In genomic region chr10:86857097-86857825, GRCh38 we compare ENCODE assay signal across 1 cellular context.
TF ChIP-seq lines count a peak whose summit lies in the region.

No MANE protein-coding gene starts in this region.

TF ChIP-seq in WTC11, 78 proteins besides CTCF, POLR2A, EP300 and RAD21 (continued from another document and continues in another):
- TF ChIP-seq ZNF281 (CRISPR knock-in tag; IDR thresholded peaks at IDR 0.05) (no peak), MLX (CRISPR knock-in tag; IDR thresholded peaks at IDR 0.05) (no peak), SOX15 (CRISPR knock-in tag; IDR thresholded peaks at IDR 0.05) (no peak), AFF4 (CRISPR knock-in tag; IDR thresholded peaks at IDR 0.05; ENCODE audit: borderline replicate concordance) (no peak), AR (CRISPR knock-in tag; IDR thresholded peaks at IDR 0.05) (no peak), PREB (CRISPR knock-in tag; IDR thresholded peaks at IDR 0.05; ENCODE audit: borderline replicate concordance) (no peak), ARID4B (CRISPR knock-in tag; IDR thresholded peaks at IDR 0.05; ENCODE audit: borderline replicate concordance) (no peak), TEAD1 (CRISPR knock-in tag; IDR thresholded peaks at IDR 0.05) (peak; percentile 90), CDX4 (CRISPR knock-in tag; IDR thresholded peaks at IDR 0.05; ENCODE audit: borderline replicate concordance) (no peak), ZNF396 (CRISPR knock-in tag; IDR thresholded peaks at IDR 0.05; ENCODE audit: borderline replicate concordance) (no peak), GABPB1 (CRISPR knock-in tag; IDR thresholded peaks at IDR 0.05) (no peak), FOXK1 (CRISPR knock-in tag; IDR thresholded peaks at IDR 0.05) (0 out of 2 replicates have a peak, but pooled peaks have one; percentile 25), RELA (CRISPR knock-in tag; IDR thresholded peaks at IDR 0.05; ENCODE audit: borderline replicate concordance) (no peak), STAT6 (CRISPR knock-in tag; conservative IDR thresholded peaks at IDR 0.05; ENCODE audit: low read depth) (no peak), ZBTB43 (CRISPR knock-in tag; IDR thresholded peaks at IDR 0.05) (no peak), ZBTB21 (CRISPR knock-in tag; IDR thresholded peaks at IDR 0.05; ENCODE audit: borderline replicate concordance) (no peak), NFYB (CRISPR knock-in tag; conservative IDR thresholded peaks at IDR 0.05; ENCODE audit: low read depth) (no peak), PRDM15 (CRISPR knock-in tag; IDR thresholded peaks at IDR 0.05) (no peak), ELF4 (CRISPR knock-in tag; IDR thresholded peaks at IDR 0.05; ENCODE audit: low read depth) (no peak), ZMAT4 (CRISPR knock-in tag; IDR thresholded peaks at IDR 0.05) (no peak), NR3C1 (CRISPR knock-in tag; conservative IDR thresholded peaks at IDR 0.05; ENCODE audit: low read depth) (no peak)
